Comparison of ENCODE assay signal across 14 cellular contexts in the genomic region with DNA sequence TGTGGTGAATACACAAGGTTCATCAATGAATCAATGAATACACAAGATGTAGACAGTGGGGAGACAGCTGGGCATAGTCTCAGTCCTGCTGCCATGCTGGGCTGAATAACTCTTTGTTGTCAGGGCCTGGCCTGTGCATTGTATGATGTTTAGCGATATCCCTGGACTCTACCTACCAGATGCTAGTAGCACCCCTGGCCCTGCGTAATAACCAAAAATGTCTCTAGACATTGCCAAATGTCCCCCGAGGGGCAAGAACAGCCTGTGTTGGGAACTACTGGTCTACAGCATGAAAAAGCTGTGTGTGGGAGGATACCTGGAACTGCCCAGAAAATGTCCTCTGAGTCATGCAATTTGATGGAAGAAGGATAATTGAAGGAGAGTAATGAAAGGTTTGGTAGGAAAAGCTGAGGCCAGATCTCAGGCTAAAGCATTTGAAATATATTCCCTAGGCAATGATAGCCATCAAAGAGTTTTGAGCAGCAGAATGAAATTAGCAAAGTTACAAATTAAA.
DNase-seq lines count a peak whose midpoint lies in the region; ATAC-seq and TF ChIP-seq lines count a peak whose summit lies in the region.
"Had no signal": no experiment of that assay in that cellular context is flagged by ENCODE, and none has a peak within 500 bp of the region (broad histone marks: within the 10 kb centered on the region; RNA-seq: fewer than 3 reads in every experiment).

No MANE protein-coding gene starts in this region.

- H4K20me1 ChIP-seq in GM23248 (ENCODE audit: insufficient read depth) (no peaks in the 10 kb centered on the region), PC-3 (ENCODE audit: low read length) (no peaks in the 10 kb centered on the region)

- H3K4me3 ChIP-seq in GM23248 (no peak overlapping the region), PC-3 (ENCODE audit: low read length) (no peak overlapping the region), epithelial cell of esophagus (ENCODE audit: low read length) (no peak overlapping the region)

- H3F3A ChIP-seq in GM23248 (ENCODE audit: insufficient read depth) (peaks cover 16% of the 10 kb centered on the region; the same call in 1 of the 2 replicates), PC-3 (ENCODE audit: low read length, unreplicated experiment) (no peaks in the 10 kb centered on the region)

- H3K9me3 ChIP-seq in GM23248 (ENCODE audit: low read depth) (no peaks in the 10 kb centered on the region), PC-3 (ENCODE audit: low read length) (no peaks in the 10 kb centered on the region)

- POLR2A ChIA-PET in PC-3 (lab: Charles Lee; ENCODE audit: unreplicated experiment) = no interaction called here

- peak; percentile 62 for DNase-seq in GM23248
- peak; percentile 45 for DNase-seq in PC-3
- peak; percentile 50 for DNase-seq in epithelial cell of esophagus (ENCODE audit: low read depth)
- DNase-seq in omental fat pad (ENCODE audit: low spot score) = no peak
- DNase-seq in stimulated activated CD4-positive, alpha-beta T cell treated with anti-CD3 and anti-CD28 coated beads, Interleukin-12 subunit alpha, Interleukin-12 subunit beta, amount 100 ng/mL, for 4 hours = no peak
- no peak for DNase-seq in stimulated activated effector memory CD8-positive, alpha-beta T cell treated with anti-CD3 and anti-CD28 coated beads, Interleukin-12 subunit alpha, Interleukin-12 subunit beta, amount 100 ng/mL, for 72 hours (ENCODE audit: low spot score in 2 of 2)
- DNase-seq in putamen (ENCODE audit: low spot score) = no peak
- DNase-seq: activated naive CD8-positive, alpha-beta T cell treated with anti-CD3 and anti-CD28 coated beads, Interleukin-2, amount 10 ng/mL, durations not matched to agents 7 days and 5 days; Calu3; substantia nigra; T-helper 9 cell had no signal

- in situ Hi-C loops in GM23248 (cut with MboI) = no loop called here

- no peak overlapping the region for H3K9ac ChIP-seq in GM23248
- H3K9ac ChIP-seq in PC-3 (ENCODE audit: low read length) = no peak overlapping the region

- TF ChIP-seq CTCF in PC-3 (conservative IDR thresholded peaks at IDR 0.05; ENCODE audit: low read depth, low read length) (no peak), epithelial cell of esophagus (IDR thresholded peaks at IDR 0.05; ENCODE audit: insufficient read depth, low read depth, low read length, missing control alignments) (no peak), omental fat pad (IDR thresholded peaks at IDR 0.05) (no peak)

- H3K9me2 ChIP-seq in GM23248 (ENCODE audit: insufficient read depth) = no peaks in the 10 kb centered on the region
- H3K9me2 ChIP-seq in PC-3 (replicated peaks; ENCODE audit: low read length) = no peaks in the 10 kb centered on the region

- CTCF ChIA-PET in PC-3 (lab: Charles Lee) = interaction anchor here (1.0 kb wide), 1 partner anchor 14 kb away, joined by 3 read pairs; no protein-coding TSS in a partner anchor

- no TSS peak for BruUV-seq in PC-3 (replicated peaks; lab: Mats Ljungman, UMichigan)

- no peak overlapping the region for H2AFZ ChIP-seq in GM23248
- H2AFZ ChIP-seq in PC-3 (ENCODE audit: low read length) = no peak overlapping the region

- H3K36me3 ChIP-seq in GM23248 (ENCODE audit: low read depth) (no peaks in the 10 kb centered on the region), PC-3 (ENCODE audit: low read depth, low read length) (no peaks in the 10 kb centered on the region)

- intact Hi-C loops in PC-3 (cut with micrococcal nuclease) = no loop called here

- no peaks in the 10 kb centered on the region for H3K79me2 ChIP-seq in GM23248 (ENCODE audit: insufficient read depth)
- no peaks in the 10 kb centered on the region for H3K79me2 ChIP-seq in PC-3 (ENCODE audit: low read length)

- ATAC-seq in PC-3 (peak; percentile 59), omental fat pad (ENCODE audit: low FRiP score) (peak; percentile 72), HG02571 (IDR thresholded peaks at IDR 0.05; ENCODE audit: unreplicated experiment) (no peak)
- ATAC-seq in stimulated activated effector memory CD8-positive, alpha-beta T cell treated with anti-CD3 and anti-CD28 coated beads, Interleukin-12 subunit alpha, Interleukin-12 subunit beta, amount 100 ng/mL, for 72 hours = no peak
- ATAC-seq: Panc1 had no signal

- no peaks in the 10 kb centered on the region for H3K9me3 Mint-ChIP-seq in stimulated activated effector memory CD8-positive, alpha-beta T cell treated with anti-CD3 and anti-CD28 coated beads, Interleukin-12 subunit alpha, Interleukin-12 subunit beta, amount 100 ng/mL, for 72 hours
- H3K9me3 Mint-ChIP-seq: IgD-negative memory B cell had no signal

- peaks cover 26% of the 10 kb centered on the region for H3K4me1 ChIP-seq in GM23248 (ENCODE audit: insufficient read depth)
- peaks cover 16% of the 10 kb centered on the region for H3K4me1 ChIP-seq in PC-3 (ENCODE audit: insufficient read depth, low read length)

- H3K36me3 Mint-ChIP-seq in stimulated activated effector memory CD8-positive, alpha-beta T cell treated with anti-CD3 and anti-CD28 coated beads, Interleukin-12 subunit alpha, Interleukin-12 subunit beta, amount 100 ng/mL, for 72 hours = no peaks in the 10 kb centered on the region
- H3K36me3 Mint-ChIP-seq: activated naive CD8-positive, alpha-beta T cell treated with anti-CD3 and anti-CD28 coated beads, Interleukin-2, amount 10 ng/mL, durations not matched to agents 7 days and 5 days had no signal

- no peak overlapping the region for H3K4me3 Mint-ChIP-seq in stimulated activated effector memory CD8-positive, alpha-beta T cell treated with anti-CD3 and anti-CD28 coated beads, Interleukin-12 subunit alpha, Interleukin-12 subunit beta, amount 100 ng/mL, for 72 hours
- H3K4me3 Mint-ChIP-seq: activated naive CD8-positive, alpha-beta T cell treated with anti-CD3 and anti-CD28 coated beads, Interleukin-2, amount 10 ng/mL, durations not matched to agents 7 days and 5 days; IgD-negative memory B cell had no signal

- no peak overlapping the region for H3K27ac Mint-ChIP-seq in stimulated activated effector memory CD8-positive, alpha-beta T cell treated with anti-CD3 and anti-CD28 coated beads, Interleukin-12 subunit alpha, Interleukin-12 subunit beta, amount 100 ng/mL, for 72 hours
- H3K27ac Mint-ChIP-seq: activated naive CD8-positive, alpha-beta T cell treated with anti-CD3 and anti-CD28 coated beads, Interleukin-2, amount 10 ng/mL, durations not matched to agents 7 days and 5 days; IgD-negative memory B cell had no signal

- H3K4me2 ChIP-seq in GM23248 (ENCODE audit: unreplicated experiment) (peak overlapping the region; percentile 26), PC-3 (ENCODE audit: low read length) (no peak overlapping the region)

- 76 to 81% methylated on average over 3 of the region's 3 CpGs for WGBS in GM23248 (ENCODE audit: low coverage in 1 of 2, low lambda C conversion rate in 2 of 2, missing lambda C conversion rate in 2 of 2), 2 experiments

- H3K4me1 Mint-ChIP-seq in stimulated activated effector memory CD8-positive, alpha-beta T cell treated with anti-CD3 and anti-CD28 coated beads, Interleukin-12 subunit alpha, Interleukin-12 subunit beta, amount 100 ng/mL, for 72 hours = no peaks in the 10 kb centered on the region

- H3K27me3 ChIP-seq in GM23248 (replicated peaks; ENCODE audit: insufficient read depth) (no peaks in the 10 kb centered on the region), PC-3 (ENCODE audit: low read length) (no peaks in the 10 kb centered on the region)

- H3K27ac ChIP-seq in GM23248 (no peak overlapping the region), PC-3 (ENCODE audit: low read length) (no peak overlapping the region)

Comparison
In these comparisons a context has a peak if more than half of its experiments do, and no peak if none do; other contexts are left out.
1. DNase-seq: peak in GM23248 (single experiment), PC-3 (single experiment) and epithelial cell of esophagus (single experiment); none in omental fat pad (single experiment), stimulated activated CD4-positive, alpha-beta T cell treated with anti-CD3 and anti-CD28 coated beads, Interleukin-12 subunit alpha, Interleukin-12 subunit beta, amount 100 ng/mL, for 4 hours (single experiment), stimulated activated effector memory CD8-positive, alpha-beta T cell treated with anti-CD3 and anti-CD28 coated beads, Interleukin-12 subunit alpha, Interleukin-12 subunit beta, amount 100 ng/mL, for 72 hours (0 of 2) and putamen (single experiment).
2. ATAC-seq: peak in PC-3 (single experiment) and omental fat pad (single experiment); none in HG02571 (single experiment) and stimulated activated effector memory CD8-positive, alpha-beta T cell treated with anti-CD3 and anti-CD28 coated beads, Interleukin-12 subunit alpha, Interleukin-12 subunit beta, amount 100 ng/mL, for 72 hours (single experiment).